17 cellular contexts compared by ENCODE assay signal in the genomic region with DNA sequence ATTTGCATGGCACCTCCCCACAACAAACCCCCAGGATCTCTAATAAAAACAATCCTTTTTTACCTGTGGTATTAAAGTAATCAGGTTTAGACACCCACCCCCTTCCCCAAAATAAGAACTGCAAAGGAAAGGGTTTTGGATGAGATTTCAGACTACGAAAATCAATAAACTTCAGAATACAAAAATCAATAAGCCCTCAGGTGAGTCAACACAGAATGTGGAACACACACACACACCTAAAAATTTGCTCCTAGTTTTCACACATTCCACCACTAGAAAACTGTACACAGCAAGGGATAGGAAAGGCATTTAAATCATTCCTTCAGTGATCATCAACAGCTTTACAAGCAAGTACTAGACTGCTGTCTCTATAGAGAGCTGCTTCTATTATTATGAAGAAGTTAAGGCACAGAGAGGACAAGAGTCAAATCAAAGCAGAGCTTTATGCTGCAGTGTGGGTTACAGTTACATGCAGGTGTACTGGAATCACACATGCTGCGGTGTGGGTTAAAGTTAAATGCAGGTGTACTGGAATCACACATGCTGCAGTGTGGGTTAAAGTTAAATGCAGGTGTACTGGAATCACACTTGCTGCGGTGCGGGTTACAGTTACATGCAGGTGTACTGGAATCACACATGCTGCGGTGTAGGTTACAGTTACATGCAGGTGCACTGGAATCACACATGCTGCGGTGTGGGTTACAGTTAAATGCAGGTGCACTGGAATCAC. TPM values are rescaled to one million over a fixed set of nuclear protein-coding genes. Genes with fewer than 3 reads are reported as not detected.
A peak's percentile ranks its signal among the peaks of the same experiment; 100 is the strongest.
DNase-seq lines count a peak whose midpoint lies in the region; ATAC-seq and TF ChIP-seq lines count a peak whose summit lies in the region.
"Had no signal": no experiment of that assay in that cellular context is flagged by ENCODE, and none has a peak within 500 bp of the region (broad histone marks: within the 10 kb centered on the region; RNA-seq: fewer than 3 reads in every experiment).

No MANE protein-coding gene starts in this region.

- H3F3A ChIP-seq in DOHH2 (ENCODE audit: control insufficient read depth, insufficient read depth), result peaks cover 18% of the 10 kb centered on the region
- H3F3A ChIP-seq in neural progenitor cell (ENCODE audit: low read depth), result peaks cover 29% of the 10 kb centered on the region

- H3K4me2 ChIP-seq in DOHH2 (ENCODE audit: low read length), result peak overlapping the region; percentile 66
- peak overlapping the region; percentile 26 for H3K4me2 ChIP-seq in neural progenitor cell

- H3K9ac ChIP-seq in neural progenitor cell, result no peak overlapping the region

- H2AFZ ChIP-seq in neural progenitor cell (replicated peaks), result no peak overlapping the region

- peak overlapping the region; percentile 85 for H3K27ac Mint-ChIP-seq in activated CD4-positive, alpha-beta T cell treated with anti-CD3 and anti-CD28 coated beads, Interleukin-2, amount 10 ng/mL, durations not matched to agents 7 days and 5 days
- H3K27ac Mint-ChIP-seq in activated CD8-positive, alpha-beta T cell treated with anti-CD3 and anti-CD28 coated beads for 36 hours, result no peak overlapping the region
- no peak overlapping the region for H3K27ac Mint-ChIP-seq in neural progenitor cell

- H3K36me3 ChIP-seq in DOHH2 (ENCODE audit: control insufficient read depth, low read length) (peaks cover 11% of the 10 kb centered on the region), neural progenitor cell (no peaks in the 10 kb centered on the region)

- H3K4me1 Mint-ChIP-seq in activated CD4-positive, alpha-beta T cell treated with anti-CD3 and anti-CD28 coated beads, Interleukin-2, amount 10 ng/mL, durations not matched to agents 7 days and 5 days, result peaks cover 52% of the 10 kb centered on the region
- peaks cover 38% of the 10 kb centered on the region for H3K4me1 Mint-ChIP-seq in activated CD8-positive, alpha-beta T cell treated with anti-CD3 and anti-CD28 coated beads for 36 hours (ENCODE audit: low read depth)
- peaks cover 12% of the 10 kb centered on the region for H3K4me1 Mint-ChIP-seq in neural progenitor cell

- H3K27me3 ChIP-seq in DOHH2 (ENCODE audit: control insufficient read depth, low read length) (no peaks in the 10 kb centered on the region), neural progenitor cell (no peaks in the 10 kb centered on the region)

- TF ChIP-seq CTCF in DOHH2 (IDR thresholded peaks at IDR 0.05; ENCODE audit: low read depth, low read length, poor library complexity, severe bottlenecking) (no peak), neural progenitor cell (IDR thresholded peaks at IDR 0.05) (no peak)
- no peak for TF ChIP-seq CTCF in activated CD8-positive, alpha-beta T cell treated with anti-CD3 and anti-CD28 coated beads for 36 hours (IDR thresholded peaks at IDR 0.05)

- ATAC-seq in activated CD8-positive, alpha-beta T cell treated with anti-CD3 and anti-CD28 coated beads for 36 hours, result peak; percentile 35
- ATAC-seq: PC-3 had no signal

- H4K20me1 ChIP-seq in DOHH2 (ENCODE audit: control insufficient read depth, insufficient read depth, low read depth, low read length), result no peaks in the 10 kb centered on the region
- H4K20me1 ChIP-seq in neural progenitor cell (ENCODE audit: low read depth), result peaks cover 20% of the 10 kb centered on the region

- intact Hi-C loops in activated CD8-positive, alpha-beta T cell treated with anti-CD3 and anti-CD28 coated beads for 36 hours (cut with micrococcal nuclease), result no loop called here

- H3K9me2 ChIP-seq in DOHH2 (replicated peaks; ENCODE audit: control insufficient read depth, low read length), result no peaks in the 10 kb centered on the region

- H3K9me3 Mint-ChIP-seq in activated CD4-positive, alpha-beta T cell treated with anti-CD3 and anti-CD28 coated beads, Interleukin-2, amount 10 ng/mL, durations not matched to agents 7 days and 5 days, result no peaks in the 10 kb centered on the region
- H3K9me3 Mint-ChIP-seq in activated CD8-positive, alpha-beta T cell treated with anti-CD3 and anti-CD28 coated beads for 36 hours, result no peaks in the 10 kb centered on the region
- no peaks in the 10 kb centered on the region for H3K9me3 Mint-ChIP-seq in neural progenitor cell

- H3K4me3 ChIP-seq in DOHH2 (ENCODE audit: low read length), result peak overlapping the region; percentile 51
- no peak overlapping the region for H3K4me3 ChIP-seq in neural progenitor cell

- H3K27me3 Mint-ChIP-seq in activated CD4-positive, alpha-beta T cell treated with anti-CD3 and anti-CD28 coated beads, Interleukin-2, amount 10 ng/mL, durations not matched to agents 7 days and 5 days, result no peaks in the 10 kb centered on the region
- no peaks in the 10 kb centered on the region for H3K27me3 Mint-ChIP-seq in activated CD8-positive, alpha-beta T cell treated with anti-CD3 and anti-CD28 coated beads for 36 hours
- no peaks in the 10 kb centered on the region for H3K27me3 Mint-ChIP-seq in neural progenitor cell (ENCODE audit: insufficient read depth, low read depth)

- H3K27ac ChIP-seq in DOHH2 (ENCODE audit: low read depth, low read length) (peak overlapping the region; percentile 87), neural progenitor cell (peak overlapping the region; percentile 71)

- POLR2A ChIA-PET in activated CD4-positive, alpha-beta T cell treated with anti-CD3 and anti-CD28 coated beads, Interleukin-2, amount 10 ng/mL, durations not matched to agents 7 days and 5 days (lab: Charles Lee), result no interaction called here
- POLR2A ChIA-PET in activated CD8-positive, alpha-beta T cell treated with anti-CD3 and anti-CD28 coated beads for 36 hours (lab: Charles Lee), result interaction anchor here (1.0 kb wide), 2 partner anchors 9 to 81 kb away, joined by 3 read pairs; no protein-coding TSS in a partner anchor

- peaks cover 24% of the 10 kb centered on the region for H3K36me3 Mint-ChIP-seq in activated CD4-positive, alpha-beta T cell treated with anti-CD3 and anti-CD28 coated beads, Interleukin-2, amount 10 ng/mL, durations not matched to agents 7 days and 5 days (ENCODE audit: low read depth)
- H3K36me3 Mint-ChIP-seq in activated CD8-positive, alpha-beta T cell treated with anti-CD3 and anti-CD28 coated beads for 36 hours (ENCODE audit: low read depth), result peaks cover 12% of the 10 kb centered on the region
- H3K36me3 Mint-ChIP-seq in neural progenitor cell, result peaks cover 3% of the 10 kb centered on the region

- H3K79me2 ChIP-seq in DOHH2 (ENCODE audit: control insufficient read depth, low read length), result peaks cover 20% of the 10 kb centered on the region
- peaks cover 38% of the 10 kb centered on the region for H3K79me2 ChIP-seq in neural progenitor cell (ENCODE audit: low read depth)

- H3K4me3 Mint-ChIP-seq in activated CD4-positive, alpha-beta T cell treated with anti-CD3 and anti-CD28 coated beads, Interleukin-2, amount 10 ng/mL, durations not matched to agents 7 days and 5 days, result peak overlapping the region; percentile 22
- H3K4me3 Mint-ChIP-seq in activated CD8-positive, alpha-beta T cell treated with anti-CD3 and anti-CD28 coated beads for 36 hours, result no peak overlapping the region
- no peak overlapping the region for H3K4me3 Mint-ChIP-seq in neural progenitor cell

- CTCF ChIA-PET in activated CD4-positive, alpha-beta T cell treated with anti-CD3 and anti-CD28 coated beads, Interleukin-2, amount 10 ng/mL, durations not matched to agents 7 days and 5 days (lab: Charles Lee), result interaction anchor here (1.7 to 1.8 kb wide), 2 partner anchors 11 to 14 kb away, joined by 3 to 6 read pairs; no protein-coding TSS in a partner anchor
- CTCF ChIA-PET in activated CD8-positive, alpha-beta T cell treated with anti-CD3 and anti-CD28 coated beads for 36 hours (lab: Charles Lee), result interaction anchor here (1.0 to 5.3 kb wide), 8 partner anchors 10 to 85 kb away, joined by 3 to 26 read pairs (median 4); no protein-coding TSS in a partner anchor

- H3K4me1 ChIP-seq in DOHH2 (ENCODE audit: control insufficient read depth, low read length) (peaks cover 43% of the 10 kb centered on the region), neural progenitor cell (peaks cover 26% of the 10 kb centered on the region)

- peak; percentile 51 for DNase-seq in activated CD4-positive, alpha-beta T cell treated with anti-CD3 and anti-CD28 coated beads, Interleukin-2, amount 10 ng/mL, durations not matched to agents 7 days and 5 days
- DNase-seq in activated CD4-positive, alpha-beta T cell treated with anti-CD3 and anti-CD28 coated beads, Interleukin-2, amount 50 U/mL, for 48 hours, result no peak
- peak; percentile 47 for DNase-seq in activated CD8-positive, alpha-beta T cell treated with anti-CD3 and anti-CD28 coated beads for 36 hours
- DNase-seq in neural progenitor cell (ENCODE audit: low spot score) (no peak), NK-92 (lab: John Stamatoyannopoulos, UW; ENCODE audit: unreplicated experiment) (no peak), dedifferentiated amniotic fluid mesenchymal stem cell (ENCODE audit: extremely low spot score) (no peak), medulla oblongata (ENCODE audit: extremely low spot score) (no peak)
- DNase-seq: activated effector memory CD4-positive, alpha-beta T cell treated with Interleukin-2 at 50 U/mL for 16 hours; caudate nucleus; DMS153; H7; midbrain; NCI-H345; PC-3; small intestine; SW 1271 had no signal

- H3K9me3 ChIP-seq in DOHH2 (ENCODE audit: control insufficient read depth, insufficient read depth, low read length) (no peaks in the 10 kb centered on the region), neural progenitor cell (ENCODE audit: low read depth) (no peaks in the 10 kb centered on the region)

RNA-seq across cellular contexts. Expression of a gene that starts 36.3 kb away (rescaled TPM):
- 10 to 100 TPM; 60.8 to 70.5 TPM for total RNA-seq in activated CD4-positive, alpha-beta T cell treated with anti-CD3 and anti-CD28 coated beads, Interleukin-2, amount 10 ng/mL, durations not matched to agents 7 days and 5 days
- 10 to 100 TPM; 49.1 to 50.6 TPM for total RNA-seq in activated CD8-positive, alpha-beta T cell treated with anti-CD3 and anti-CD28 coated beads for 36 hours
- 79.8 and 84.3 TPM in 2 replicates for total RNA-seq in neural progenitor cell (ENCODE audit: low replicate concordance)

Comparison
In these comparisons a context has a peak if more than half of its experiments do, and no peak if none do; other contexts are left out.
1. DNase-seq: peak in activated CD4-positive, alpha-beta T cell treated with anti-CD3 and anti-CD28 coated beads, Interleukin-2, amount 10 ng/mL, durations not matched to agents 7 days and 5 days (single experiment) and activated CD8-positive, alpha-beta T cell treated with anti-CD3 and anti-CD28 coated beads for 36 hours (single experiment); none in activated CD4-positive, alpha-beta T cell treated with anti-CD3 and anti-CD28 coated beads, Interleukin-2, amount 50 U/mL, for 48 hours (0 of 2), neural progenitor cell (single experiment), NK-92 (single experiment), dedifferentiated amniotic fluid mesenchymal stem cell (single experiment) and medulla oblongata (single experiment).